1 cellular context compared by ENCODE assay signal in the genomic region with DNA sequence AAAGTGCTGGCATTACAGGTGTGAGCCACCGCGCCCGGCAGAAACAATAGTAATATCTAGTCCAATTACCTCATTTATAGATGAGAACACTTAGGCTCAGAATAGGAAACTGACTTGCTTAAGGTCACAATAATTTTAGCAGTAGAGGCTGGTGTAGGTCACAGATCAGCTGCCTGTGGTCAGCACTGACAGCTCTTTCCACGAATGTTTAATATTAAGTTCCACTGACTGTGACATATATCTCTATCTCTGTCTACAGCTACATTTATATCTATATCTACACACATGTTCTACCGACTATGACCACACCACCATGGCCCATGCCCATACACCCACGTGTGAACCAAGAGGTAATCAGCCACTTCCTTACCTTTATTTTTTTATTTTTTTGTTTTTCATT.
TF ChIP-seq lines count a peak whose summit lies in the region.

No MANE protein-coding gene starts in this region.

TF ChIP-seq in GM12878, 131 proteins besides CTCF, POLR2A, EP300 and RAD21 (continued from another document):
- TF ChIP-seq, protein P1, sequence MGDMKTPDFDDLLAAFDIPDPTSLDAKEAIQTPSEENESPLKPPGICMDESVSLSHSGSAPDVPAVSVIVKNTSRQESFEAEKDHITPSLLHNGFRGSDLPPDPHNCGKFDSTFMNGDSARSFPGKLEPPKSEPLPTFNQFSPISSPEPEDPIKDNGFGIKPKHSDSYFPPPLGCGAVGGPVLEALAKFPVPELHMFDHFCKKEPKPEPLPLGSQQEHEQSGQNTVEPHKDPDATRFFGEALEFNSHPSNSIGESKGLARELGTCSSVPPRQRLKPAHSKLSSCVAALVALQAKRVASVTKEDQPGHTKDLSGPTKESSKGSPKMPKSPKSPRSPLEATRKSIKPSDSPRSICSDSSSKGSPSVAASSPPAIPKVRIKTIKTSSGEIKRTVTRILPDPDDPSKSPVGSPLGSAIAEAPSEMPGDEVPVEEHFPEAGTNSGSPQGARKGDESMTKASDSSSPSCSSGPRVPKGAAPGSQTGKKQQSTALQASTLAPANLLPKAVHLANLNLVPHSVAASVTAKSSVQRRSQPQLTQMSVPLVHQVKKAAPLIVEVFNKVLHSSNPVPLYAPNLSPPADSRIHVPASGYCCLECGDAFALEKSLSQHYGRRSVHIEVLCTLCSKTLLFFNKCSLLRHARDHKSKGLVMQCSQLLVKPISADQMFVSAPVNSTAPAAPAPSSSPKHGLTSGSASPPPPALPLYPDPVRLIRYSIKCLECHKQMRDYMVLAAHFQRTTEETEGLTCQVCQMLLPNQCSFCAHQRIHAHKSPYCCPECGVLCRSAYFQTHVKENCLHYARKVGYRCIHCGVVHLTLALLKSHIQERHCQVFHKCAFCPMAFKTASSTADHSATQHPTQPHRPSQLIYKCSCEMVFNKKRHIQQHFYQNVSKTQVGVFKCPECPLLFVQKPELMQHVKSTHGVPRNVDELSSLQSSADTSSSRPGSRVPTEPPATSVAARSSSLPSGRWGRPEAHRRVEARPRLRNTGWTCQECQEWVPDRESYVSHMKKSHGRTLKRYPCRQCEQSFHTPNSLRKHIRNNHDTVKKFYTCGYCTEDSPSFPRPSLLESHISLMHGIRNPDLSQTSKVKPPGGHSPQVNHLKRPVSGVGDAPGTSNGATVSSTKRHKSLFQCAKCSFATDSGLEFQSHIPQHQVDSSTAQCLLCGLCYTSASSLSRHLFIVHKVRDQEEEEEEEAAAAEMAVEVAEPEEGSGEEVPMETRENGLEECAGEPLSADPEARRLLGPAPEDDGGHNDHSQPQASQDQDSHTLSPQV (IDR thresholded peaks at IDR 0.05) = no peak
- no peak for TF ChIP-seq EZH2 (IDR thresholded peaks at IDR 0.05; ENCODE audit: borderline replicate concordance, control insufficient read depth, low read depth, low read length)
- no peak for TF ChIP-seq ATF7 (IDR thresholded peaks at IDR 0.05; ENCODE audit: low read depth)
- TF ChIP-seq, protein P2, sequence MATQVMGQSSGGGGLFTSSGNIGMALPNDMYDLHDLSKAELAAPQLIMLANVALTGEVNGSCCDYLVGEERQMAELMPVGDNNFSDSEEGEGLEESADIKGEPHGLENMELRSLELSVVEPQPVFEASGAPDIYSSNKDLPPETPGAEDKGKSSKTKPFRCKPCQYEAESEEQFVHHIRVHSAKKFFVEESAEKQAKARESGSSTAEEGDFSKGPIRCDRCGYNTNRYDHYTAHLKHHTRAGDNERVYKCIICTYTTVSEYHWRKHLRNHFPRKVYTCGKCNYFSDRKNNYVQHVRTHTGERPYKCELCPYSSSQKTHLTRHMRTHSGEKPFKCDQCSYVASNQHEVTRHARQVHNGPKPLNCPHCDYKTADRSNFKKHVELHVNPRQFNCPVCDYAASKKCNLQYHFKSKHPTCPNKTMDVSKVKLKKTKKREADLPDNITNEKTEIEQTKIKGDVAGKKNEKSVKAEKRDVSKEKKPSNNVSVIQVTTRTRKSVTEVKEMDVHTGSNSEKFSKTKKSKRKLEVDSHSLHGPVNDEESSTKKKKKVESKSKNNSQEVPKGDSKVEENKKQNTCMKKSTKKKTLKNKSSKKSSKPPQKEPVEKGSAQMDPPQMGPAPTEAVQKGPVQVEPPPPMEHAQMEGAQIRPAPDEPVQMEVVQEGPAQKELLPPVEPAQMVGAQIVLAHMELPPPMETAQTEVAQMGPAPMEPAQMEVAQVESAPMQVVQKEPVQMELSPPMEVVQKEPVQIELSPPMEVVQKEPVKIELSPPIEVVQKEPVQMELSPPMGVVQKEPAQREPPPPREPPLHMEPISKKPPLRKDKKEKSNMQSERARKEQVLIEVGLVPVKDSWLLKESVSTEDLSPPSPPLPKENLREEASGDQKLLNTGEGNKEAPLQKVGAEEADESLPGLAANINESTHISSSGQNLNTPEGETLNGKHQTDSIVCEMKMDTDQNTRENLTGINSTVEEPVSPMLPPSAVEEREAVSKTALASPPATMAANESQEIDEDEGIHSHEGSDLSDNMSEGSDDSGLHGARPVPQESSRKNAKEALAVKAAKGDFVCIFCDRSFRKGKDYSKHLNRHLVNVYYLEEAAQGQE (IDR thresholded peaks at IDR 0.05; ENCODE audit: low read depth, low read length) = no peak
- no peak for TF ChIP-seq RBBP5 (conservative IDR thresholded peaks at IDR 0.05)
- TF ChIP-seq POU2F2 (IDR thresholded peaks at IDR 0.05; ENCODE audit: borderline replicate concordance, low read depth, low read length) = no peak
